In the genomic region with DNA sequence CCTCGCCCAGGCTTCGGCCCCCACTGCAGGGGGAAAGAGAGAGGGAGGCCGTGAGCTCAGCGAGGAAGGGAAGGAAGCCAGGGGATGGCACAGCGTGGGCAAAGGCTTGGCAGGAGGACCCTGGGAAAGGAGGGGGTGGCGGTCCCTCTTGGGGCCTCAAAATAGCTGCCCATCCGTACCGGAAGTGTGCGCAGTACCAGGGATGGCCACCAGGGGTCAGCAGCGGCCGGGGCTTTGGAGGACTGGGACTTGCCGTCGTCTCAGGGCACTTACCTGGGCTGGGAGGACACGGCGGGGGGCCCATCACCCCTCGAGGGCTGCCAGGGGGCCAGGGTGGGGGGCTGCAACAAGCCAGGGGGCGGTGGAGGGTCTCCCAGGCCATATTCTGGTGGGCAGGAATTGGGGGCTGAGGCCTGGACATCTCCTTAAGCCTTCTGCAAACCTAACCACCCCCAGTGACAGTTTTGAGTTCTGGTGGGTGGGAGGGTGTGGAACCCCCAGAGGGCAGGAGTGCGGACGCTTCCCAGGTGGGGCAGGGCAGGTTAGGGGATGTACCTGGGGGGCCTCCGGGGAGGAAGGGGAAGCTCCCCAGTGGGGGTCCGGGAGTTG, we compare ENCODE assay signal across 9 cellular contexts. TPM values are rescaled to one million over a fixed set of nuclear protein-coding genes. Genes with fewer than 3 reads are reported as not detected.
A peak's percentile ranks its signal among the peaks of the same experiment; 100 is the strongest.
DNase-seq lines count a peak whose midpoint lies in the region; ATAC-seq, FAIRE-seq and TF ChIP-seq lines count a peak whose summit lies in the region.
"Had no signal": no experiment of that assay in that cellular context is flagged by ENCODE, and none has a peak within 500 bp of the region (broad histone marks: within the 10 kb centered on the region; RNA-seq: fewer than 3 reads in every experiment).

No MANE protein-coding gene starts in this region.

- H3K36me3 Mint-ChIP-seq in activated naive CD4-positive, alpha-beta T cell treated with anti-CD3 and anti-CD28 coated beads, Interleukin-2, amount 10 ng/mL, durations not matched to agents 7 days and 5 days: peaks cover 5% of the 10 kb centered on the region

- TF ChIP-seq CTCF in prostate gland (IDR thresholded peaks at IDR 0.05): peak; percentile 85 to 99 (median 94)

- ATAC-seq in Right ventricle myocardium inferior (peak; percentile 77), GM18502 (IDR thresholded peaks at IDR 0.05; ENCODE audit: poor library complexity, unreplicated experiment) (no peak)

- no peaks in the 10 kb centered on the region for H3K4me1 Mint-ChIP-seq in activated naive CD4-positive, alpha-beta T cell treated with anti-CD3 and anti-CD28 coated beads, Interleukin-2, amount 10 ng/mL, durations not matched to agents 7 days and 5 days

- intact Hi-C loops in Right ventricle myocardium inferior (cut with DNase I) (loop anchor here (2.0 to 5.0 kb wide), 2 partner anchors 29 to 196 kb away; no protein-coding TSS in a partner anchor), prostate gland (cut with DNase I) (loop anchor here (5.0 to 10.0 kb wide), 2 partner anchors 79 to 346 kb away; no protein-coding TSS in a partner anchor)

- peaks cover 3% of the 10 kb centered on the region for H3K27me3 Mint-ChIP-seq in activated naive CD4-positive, alpha-beta T cell treated with anti-CD3 and anti-CD28 coated beads, Interleukin-2, amount 10 ng/mL, durations not matched to agents 7 days and 5 days

- 26% methylated on average over 20 of the region's 21 CpGs for WGBS in prostate gland

- H3K4me1 ChIP-seq in prostate gland (replicated peaks): no peaks in the 10 kb centered on the region

- no peak for FAIRE-seq in urothelium cell line (lab: Jason Lieb, UNC)
- FAIRE-seq: colon had no signal

- CTCF ChIA-PET in activated naive CD4-positive, alpha-beta T cell treated with anti-CD3 and anti-CD28 coated beads, Interleukin-2, amount 10 ng/mL, durations not matched to agents 7 days and 5 days (lab: Charles Lee): interaction anchor here (0.7 to 5.1 kb wide), 15 partner anchors 8 to 345 kb away, joined by 3 to 44 read pairs (median 4); no protein-coding TSS in a partner anchor

- no peaks in the 10 kb centered on the region for H3K9me3 ChIP-seq in prostate gland

- no peak for TF ChIP-seq POLR2A in prostate gland (IDR thresholded peaks at IDR 0.05)

- no peaks in the 10 kb centered on the region for H3K27me3 ChIP-seq in prostate gland (replicated peaks; ENCODE audit: insufficient read depth)

- DNase-seq in DMS53 treated with DMSO at 0.1 percent for 48 hours (lab: John Stamatoyannopoulos, UW; ENCODE audit: unreplicated experiment) (peak; percentile 4), KG1 (lab: John Stamatoyannopoulos, UW) (peak; percentile 27), SK-N-DZ (ENCODE audit: low spot score) (peak; percentile 62), Right ventricle myocardium inferior (ENCODE audit: missing footprints) (peak; percentile 92), prostate gland (ENCODE audit: low spot score) (peak; percentile 53), urothelium cell line (ENCODE audit: low spot score) (peak; percentile 66)
- peak; percentile 90 for DNase-seq in activated naive CD4-positive, alpha-beta T cell treated with anti-CD3 and anti-CD28 coated beads, Interleukin-2, amount 10 ng/mL, durations not matched to agents 7 days and 5 days

- H3K4me3 Mint-ChIP-seq in activated naive CD4-positive, alpha-beta T cell treated with anti-CD3 and anti-CD28 coated beads, Interleukin-2, amount 10 ng/mL, durations not matched to agents 7 days and 5 days: no peak overlapping the region

- H3K9me3 Mint-ChIP-seq in activated naive CD4-positive, alpha-beta T cell treated with anti-CD3 and anti-CD28 coated beads, Interleukin-2, amount 10 ng/mL, durations not matched to agents 7 days and 5 days: no peaks in the 10 kb centered on the region

- no peaks in the 10 kb centered on the region for H3K36me3 ChIP-seq in prostate gland

- no peak overlapping the region for H3K27ac Mint-ChIP-seq in activated naive CD4-positive, alpha-beta T cell treated with anti-CD3 and anti-CD28 coated beads, Interleukin-2, amount 10 ng/mL, durations not matched to agents 7 days and 5 days

- no peak overlapping the region for H3K27ac ChIP-seq in prostate gland

- H3K4me3 ChIP-seq in prostate gland: no peak overlapping the region

RNA-seq across cellular contexts. Expression of gene TMEM161A, which starts 7.8 kb away (rescaled TPM):
- polyA plus RNA-seq in SK-N-DZ (2014; cell fraction: cytosol; rRNA removed): 31.6 and 33.6 TPM in 2 replicates
- polyA plus RNA-seq in SK-N-DZ (2014; cell fraction: nucleus; rRNA removed): 78.7 and 92.4 TPM in 2 replicates
- total RNA-seq in Right ventricle myocardium inferior: 23.5 TPM
- total RNA-seq in prostate gland: 10 to 100 TPM; 24.0 to 40.9 TPM

RNA-seq across cellular contexts. Expression of gene MEF2B, which starts 24.0 kb away (rescaled TPM):
- polyA plus RNA-seq in SK-N-DZ (2014; cell fraction: cytosol; rRNA removed): 0.30 TPM in 1 of 2 replicates, not detected in the other
- polyA plus RNA-seq in SK-N-DZ (2014; cell fraction: nucleus; rRNA removed): 0.18 TPM in 1 of 2 replicates, not detected in the other
- total RNA-seq in Right ventricle myocardium inferior (1.4 TPM), prostate gland (not detected)

RNA-seq across cellular contexts. Expression of gene BORCS8, which starts 45.8 kb away (rescaled TPM):
- 19.5 and 32.7 TPM in 2 replicates for polyA plus RNA-seq in SK-N-DZ (2014; cell fraction: cytosol; rRNA removed)
- 22.7 and 25.5 TPM in 2 replicates for polyA plus RNA-seq in SK-N-DZ (2014; cell fraction: nucleus; rRNA removed)
- total RNA-seq in Right ventricle myocardium inferior: 19.5 TPM
- 10 to 100 TPM; 18.0 to 26.9 TPM for total RNA-seq in prostate gland

RNA-seq across cellular contexts. Expression of gene RFXANK, which starts 46.0 kb away (rescaled TPM):
- polyA plus RNA-seq in SK-N-DZ (2014; cell fraction: cytosol; rRNA removed): 52.7 and 64.4 TPM in 2 replicates
- 103 and 124 TPM in 2 replicates for polyA plus RNA-seq in SK-N-DZ (2014; cell fraction: nucleus; rRNA removed)
- total RNA-seq in Right ventricle myocardium inferior: 39.9 TPM
- 10 to 100 TPM; 44.2 to 46.3 TPM for total RNA-seq in prostate gland

RNA-seq across cellular contexts. Expression of gene NR2C2AP, which starts 57.1 kb away (rescaled TPM):
- polyA plus RNA-seq in SK-N-DZ (2014; cell fraction: cytosol; rRNA removed): 45.5 and 49.9 TPM in 2 replicates
- polyA plus RNA-seq in SK-N-DZ (2014; cell fraction: nucleus; rRNA removed): 59.5 and 64.6 TPM in 2 replicates
- total RNA-seq in Right ventricle myocardium inferior (7.8 TPM), prostate gland (10 to 100 TPM; 12.8 to 13.2 TPM)

Comparison
In these comparisons a context has a peak if more than half of its experiments do, and no peak if none do; other contexts are left out.
1. DNase-seq: peak in every context shown above with its lines; median percentile 92 in Right ventricle myocardium inferior; 90 in activated naive CD4-positive, alpha-beta T cell treated with anti-CD3 and anti-CD28 coated beads, Interleukin-2, amount 10 ng/mL, durations not matched to agents 7 days and 5 days; 66 in urothelium cell line; 62 in SK-N-DZ; 53 in prostate gland; 27 in KG1; 4 in DMS53 treated with DMSO at 0.1 percent for 48 hours.